ENCODE assay signal across 11 cellular contexts in genomic region chr21:45430521-45431501, GRCh38. TPM values are rescaled to one million over a fixed set of nuclear protein-coding genes. Genes with fewer than 3 reads are reported as not detected.
DNase-seq lines count a peak whose midpoint lies in the region; ATAC-seq, FAIRE-seq and TF ChIP-seq lines count a peak whose summit lies in the region.
"Had no signal": no experiment of that assay in that cellular context is flagged by ENCODE, and none has a peak within 500 bp of the region (broad histone marks: within the 10 kb centered on the region; RNA-seq: fewer than 3 reads in every experiment).

No MANE protein-coding gene starts in this region.

- H3K4me3 ChIP-seq in HUES64 (ENCODE audit: low read length) = peak overlapping the region; percentile 10; the same call in 1 of the 2 replicates
- no peak overlapping the region for H3K4me3 ChIP-seq in K562
- peak overlapping the region in 1 of 2 donors; percentile 17 for H3K4me3 ChIP-seq in kidney (ENCODE audit: low read length in 2 of 2)
- no peak overlapping the region for H3K4me3 ChIP-seq in smooth muscle cell

- peak overlapping the region; percentile 98 for H3K27ac ChIP-seq in HUES64 (ENCODE audit: low read depth, low read length)
- H3K27ac ChIP-seq in K562 (ENCODE audit: extremely low read depth, low read depth, low read length) = no peak overlapping the region
- peak overlapping the region; percentile 51 to 83 for H3K27ac ChIP-seq in kidney (ENCODE audit: low read depth in 2 of 2, low read length in 2 of 2)
- H3K27ac ChIP-seq in smooth muscle cell (ENCODE audit: low read depth) = peak overlapping the region; percentile 93

- peaks cover 4% of the 10 kb centered on the region for H3K36me3 ChIP-seq in HUES64 (ENCODE audit: insufficient read depth, low read length)
- no peaks in the 10 kb centered on the region for H3K36me3 ChIP-seq in K562 (ENCODE audit: control insufficient read depth, insufficient read depth, low read length)
- H3K36me3 ChIP-seq in kidney (ENCODE audit: control insufficient read depth in 1 of 2, insufficient read depth in 2 of 2, low read length in 2 of 2) = no peaks in the 10 kb centered on the region
- H3K36me3 ChIP-seq in smooth muscle cell (ENCODE audit: low read depth) = no peaks in the 10 kb centered on the region

- H3K9me1 ChIP-seq in K562 (ENCODE audit: control insufficient read depth, insufficient read depth, low read length) = peaks cover 6% of the 10 kb centered on the region

- DNase-seq in K562 (ENCODE audit: extremely low read depth in 1 of 4, low spot score in 3 of 4) (peak; percentile 51 to 84 (median 69)), kidney (peak; percentile 87), smooth muscle cell (lab: John Stamatoyannopoulos, UW; ENCODE audit: unreplicated experiment) (no peak), DMS79 treated with DMSO at 0.1 percent for 48 hours (lab: John Stamatoyannopoulos, UW) (no peak), sciatic nerve (ENCODE audit: low spot score) (no peak)
- DNase-seq: activated CD4-positive, alpha-beta T cell treated with anti-CD3 and anti-CD28 coated beads for 48 hours; caudate nucleus; CD4-positive, CD25-positive, alpha-beta regulatory T cell had no signal

- H3K27me3 ChIP-seq in HUES64 (ENCODE audit: insufficient read depth, low read length) (no peaks in the 10 kb centered on the region), K562 (ENCODE audit: control insufficient read depth in 2 of 2, insufficient read depth in 2 of 2, low read length in 2 of 2) (no peaks in the 10 kb centered on the region), smooth muscle cell (ENCODE audit: low read depth) (no peaks in the 10 kb centered on the region)

- peaks cover 53% of the 10 kb centered on the region for H4K20me1 ChIP-seq in K562 (replicated peaks; ENCODE audit: control insufficient read depth, insufficient read depth, low read length)
- peaks cover 90% of the 10 kb centered on the region for H4K20me1 ChIP-seq in smooth muscle cell (ENCODE audit: low read depth)

- peak; percentile 71 for FAIRE-seq in K562 (lab: Jason Lieb, UNC)
- no peak for FAIRE-seq in kidney (lab: Jason Lieb, UNC)

- H3F3A ChIP-seq in smooth muscle cell (ENCODE audit: low read depth) = peaks cover 31% of the 10 kb centered on the region

- no peak for TF ChIP-seq EP300 in K562 (IDR thresholded peaks at IDR 0.05; ENCODE audit: low read length)

- intact Hi-C loops in K562 (cut with micrococcal nuclease) = no loop called here
- intact Hi-C loops in kidney (cut with DNase I) = no loop called here
- intact Hi-C loops in sciatic nerve (cut with DNase I) = no loop called here

- no peaks in the 10 kb centered on the region for H3K9me3 ChIP-seq in HUES64 (ENCODE audit: insufficient read depth, low read depth, low read length)
- no peaks in the 10 kb centered on the region for H3K9me3 ChIP-seq in K562 (replicated peaks; ENCODE audit: control insufficient read depth, insufficient read depth, low read depth, low read length)
- no peaks in the 10 kb centered on the region for H3K9me3 ChIP-seq in kidney (ENCODE audit: control insufficient read depth in 1 of 2, low read length in 2 of 2)
- H3K9me3 ChIP-seq in smooth muscle cell (replicated peaks; ENCODE audit: low read depth) = no peaks in the 10 kb centered on the region

- H3K4me2 ChIP-seq in K562 (ENCODE audit: insufficient read depth, low read length) (peak overlapping the region; percentile 0; the same call in 1 of the 2 replicates), smooth muscle cell (peak overlapping the region; percentile 79)

- peak; percentile 22; the same call in 2 of the 3 replicates for ATAC-seq in K562
- no peak for ATAC-seq in sciatic nerve
- no peak for ATAC-seq in HG03175 (IDR thresholded peaks at IDR 0.05; ENCODE audit: unreplicated experiment)
- ATAC-seq: activated T-helper 17 cell treated with anti-CD3 and anti-CD28 coated beads, Interleukin-2, amount 50 U/mL, for 72 hours had no signal

- POLR2A ChIA-PET in K562 (lab: Yijun Ruan, JAX) = interaction anchor here (0.6 to 1.0 kb wide), 4 partner anchors 12 to 682 kb away, joined by 3 to 5 read pairs (median 3); no protein-coding TSS in a partner anchor

- in situ Hi-C loops in K562 (cut with MboI) = loop anchor here (5.0 kb wide), 1 partner anchor 129 kb away; no protein-coding TSS in a partner anchor

- H3K79me2 ChIP-seq in K562 (ENCODE audit: control insufficient read depth, insufficient read depth, low read length) (no peaks in the 10 kb centered on the region; the same call in 2 of the 3 replicates), smooth muscle cell (ENCODE audit: low read depth) (peaks cover 93% of the 10 kb centered on the region)

- H3K4me1 ChIP-seq in HUES64 (ENCODE audit: insufficient read depth, low read length) (peaks cover 36% of the 10 kb centered on the region), K562 (replicated peaks in 1 of 2; ENCODE audit: control insufficient read depth in 2 of 2, insufficient read depth in 2 of 2, low read length in 2 of 2) (peaks cover 16 to 67% of the 10 kb centered on the region in 2 experiments; a peak in 4 of 5 replicates), kidney (ENCODE audit: control insufficient read depth in 1 of 2, insufficient read depth in 1 of 2, low read depth in 1 of 2, low read length in 2 of 2) (peaks cover 44 to 62% of the 10 kb centered on the region in 2 donors), smooth muscle cell (ENCODE audit: low read depth) (peaks cover 38% of the 10 kb centered on the region)

- no peak for TF ChIP-seq POLR2A in K562 (conservative IDR thresholded peaks at IDR 0.05)

- TF ChIP-seq RAD21 in K562 (CRISPR knock-in tag; conservative IDR thresholded peaks at IDR 0.05 in 1 of 2, IDR thresholded peaks at IDR 0.05 in 1 of 2) = no peak

- TF ChIP-seq CTCF in K562 (IDR thresholded peaks at IDR 0.05 in 2 of 3, conservative IDR thresholded peaks at IDR 0.05 in 1 of 3; ENCODE audit: insufficient read depth in 2 of 3, low read depth in 1 of 3, low read length in 3 of 3) (no peak), kidney (IDR thresholded peaks at IDR 0.05; ENCODE audit: borderline replicate concordance, extremely low read depth, insufficient read depth) (no peak), smooth muscle cell (IDR thresholded peaks at IDR 0.05; ENCODE audit: borderline replicate concordance, insufficient read depth, poor library complexity, severe bottlenecking) (no peak)

- H2AFZ ChIP-seq in K562 (ENCODE audit: low read depth, low read length) = no peak overlapping the region
- no peak overlapping the region for H2AFZ ChIP-seq in smooth muscle cell (ENCODE audit: low read depth)

- peak overlapping the region; percentile 72 for H3K9ac ChIP-seq in HUES64 (ENCODE audit: low read depth, low read length)
- peak overlapping the region in 1 of 2 experiments; percentile 75; a peak in 1 of 4 replicates for H3K9ac ChIP-seq in K562 (ENCODE audit: insufficient read depth in 1 of 2, low read depth in 2 of 2, low read length in 2 of 2)
- H3K9ac ChIP-seq in kidney (ENCODE audit: low read length in 2 of 2) = peak overlapping the region; percentile 37 to 61
- peak overlapping the region; percentile 84 for H3K9ac ChIP-seq in smooth muscle cell (ENCODE audit: low read depth)

- WGBS in HUES64 = 29% methylated on average over 40 of the region's 48 CpGs
- WGBS in K562 (ENCODE audit: insufficient coverage, low coverage, missing lambda C conversion rate) = 45% methylated on average over 35 of the region's 48 CpGs
- WGBS in smooth muscle cell (ENCODE audit: low lambda C conversion rate) = 21% methylated on average over 36 of the region's 48 CpGs

- BruUV-seq in K562 (replicated peaks; lab: Mats Ljungman, UMichigan) = no TSS peak

- CTCF ChIA-PET in K562 (lab: Yijun Ruan, JAX; ENCODE audit: low intra/inter-chr PET ratio) = no interaction called here

TF ChIP-seq in K562, 482 proteins besides CTCF, POLR2A, EP300 and RAD21 (continues in another document):
- TF ChIP-seq NELFE (IDR thresholded peaks at IDR 0.05; ENCODE audit: insufficient read depth, insufficient read length) (no peak), GATA2 (CRISPR knock-in tag; IDR thresholded peaks at IDR 0.05) (no peak), POLR2G (IDR thresholded peaks at IDR 0.05; ENCODE audit: low read depth, low read length) (no peak), CBFA2T3 (IDR thresholded peaks at IDR 0.05) (peak; percentile 36; the same call in 1 of the 2 replicates), TCF3 (CRISPR knock-in tag; IDR thresholded peaks at IDR 0.05) (peak; percentile 18; the same call in 1 of the 2 replicates), MTF1 (CRISPR knock-in tag; IDR thresholded peaks at IDR 0.05; ENCODE audit: borderline replicate concordance) (no peak), TRIM28 (IDR thresholded peaks at IDR 0.05) (no peak), HDAC1 (IDR thresholded peaks at IDR 0.05) (no peak)

RNA-seq across cellular contexts. Expression of gene COL18A1, which starts 25.8 kb away (rescaled TPM):
- 84.3 TPM for polyA plus RNA-seq in HUES64 (2013, experiment 1 of 2)
- polyA plus RNA-seq in HUES64 (2013, experiment 2 of 2) = 87.8 TPM
- total RNA-seq in K562 (2011; cell fraction: chromatin; rRNA removed; ENCODE audit: low replicate concordance) = 18.2 and 47.1 TPM in 2 replicates
- 42.8 and 53.0 TPM in 2 replicates for total RNA-seq in K562 (2011; cell fraction: nucleolus; rRNA removed)
- total RNA-seq in K562 (2011; cell fraction: nucleoplasm; rRNA removed) = 26.1 and 28.1 TPM in 2 replicates
- 12.0 and 16.1 TPM in 2 replicates for total RNA-seq in K562 (2014; rRNA removed)
- total RNA-seq in K562 (2014; rRNA removed; fragmentation: Illumina TruSeq; extraction: Trizol) = 0.54 and 1.1 TPM in 2 replicates
- 1.6 and 2.3 TPM in 2 replicates for total RNA-seq in K562 (2015; rRNA removed; fragmentation: Illumina TruSeq; extraction: Trizol)
- total RNA-seq in K562 (2021) = 16.1 and 16.4 TPM in 2 replicates
- 4.9 and 16.8 TPM in 2 replicates for polyA plus RNA-seq in K562 (2011; rRNA removed)
- 23.2 and 39.2 TPM in 2 replicates for polyA plus RNA-seq in K562 (2011; cell fraction: cytosol; rRNA removed)
- 67.4 and 83.8 TPM in 2 replicates for polyA plus RNA-seq in K562 (2011; cell fraction: nucleus; rRNA removed)
- 6.2 and 11.5 TPM in 2 replicates for polyA plus RNA-seq in K562 (2012)
- 2.0 and 5.5 TPM in 2 replicates for polyA plus RNA-seq in K562 (2014; fragmentation: Illumina TruSeq; extraction: Trizol)
- polyA plus RNA-seq in K562 (2014; fragmentation: Nextera tagmentation; extraction: Ambion mirVana) = under 1 TPM; 0.14 to 0.25 TPM
- 7.8 and 11.8 TPM in 2 replicates for polyA plus RNA-seq in K562 (2014; rRNA removed)
- 2.9 and 3.3 TPM in 2 replicates for polyA minus RNA-seq in K562 (2011; rRNA and poly(A)+ RNA removed)
- 11.5 and 49.2 TPM in 2 replicates for polyA minus RNA-seq in K562 (2011; cell fraction: cytosol; rRNA and poly(A)+ RNA removed)
- polyA minus RNA-seq in K562 (2011; cell fraction: nucleus; rRNA and poly(A)+ RNA removed) = 11.6 and 22.0 TPM in 2 replicates
- total RNA-seq in kidney = 316 TPM
- 150 TPM for polyA plus RNA-seq in kidney (ENCODE audit: insufficient read depth, low read depth, low replicate concordance)
- total RNA-seq in smooth muscle cell = 192 and 240 TPM in 2 replicates
- 362 and 485 TPM in 2 replicates for polyA plus RNA-seq in smooth muscle cell
- 129 TPM for total RNA-seq in sciatic nerve

Comparison
In these comparisons a context has a peak if more than half of its experiments do, and no peak if none do; other contexts are left out.
1. DNase-seq: peak in K562 (4 of 4) and kidney (single experiment); none in smooth muscle cell (single experiment), DMS79 treated with DMSO at 0.1 percent for 48 hours (single experiment) and sciatic nerve (single experiment).